In the genomic region with DNA sequence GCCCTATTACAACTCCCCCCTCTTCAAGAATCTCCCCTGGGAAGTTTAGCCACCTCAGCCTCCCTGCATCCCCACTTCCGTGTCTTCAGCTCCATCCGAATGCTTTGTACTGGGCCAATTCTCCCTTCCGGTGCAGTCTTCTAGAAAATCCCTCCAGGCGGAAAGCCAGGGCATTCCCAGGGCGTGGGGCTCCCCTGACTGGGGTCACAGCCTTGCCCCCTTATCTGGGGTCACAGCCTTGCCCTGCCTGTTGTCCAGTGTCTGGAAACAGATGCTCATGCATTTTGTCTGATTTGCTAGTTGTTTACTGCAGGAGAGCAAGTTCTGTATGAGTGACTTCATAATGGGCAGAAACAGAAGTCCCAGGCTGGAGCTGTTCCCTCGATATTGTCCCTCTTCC, we compare ENCODE assay signal across 19 cellular contexts.
DNase-seq lines count a peak whose midpoint lies in the region; ATAC-seq, FAIRE-seq and TF ChIP-seq lines count a peak whose summit lies in the region.
"Had no signal": no experiment of that assay in that cellular context is flagged by ENCODE, and none has a peak within 500 bp of the region (broad histone marks: within the 10 kb centered on the region; RNA-seq: fewer than 3 reads in every experiment).

No MANE protein-coding gene starts in this region.

- in situ Hi-C loops in HepG2 (cut with HindIII; ENCODE audit: extremely low pct_ligation_motif_present, low pct_unique_long_range_greater_than_20kb), result no loop called here

- H4K20me1 ChIP-seq in HepG2 (ENCODE audit: insufficient read depth, low read length) (no peaks in the 10 kb centered on the region), osteoblast (ENCODE audit: insufficient read depth, low read length) (no peaks in the 10 kb centered on the region)

- TF ChIP-seq RAD21 in liver (IDR thresholded peaks at IDR 0.05) (no peak), HepG2 (CRISPR knock-in tag; IDR thresholded peaks at IDR 0.05) (no peak)

- CTCF ChIA-PET in HepG2 (lab: Yijun Ruan, JAX; ENCODE audit: low intra/inter-chr PET ratio, low total read pairs), result no interaction called here

- no TSS peak for BruUV-seq in HepG2 (replicated peaks; lab: Mats Ljungman, UMichigan)

- H3K36me3 ChIP-seq in liver (ENCODE audit: control insufficient read depth in 4 of 4, insufficient read depth in 3 of 4, low read depth in 1 of 4, low read length in 3 of 4), result no peaks in the 10 kb centered on the region
- H3K36me3 ChIP-seq in HepG2 (replicated peaks in 1 of 2; ENCODE audit: control insufficient read depth in 1 of 2, insufficient read depth in 2 of 2, low read length in 2 of 2), result no peaks in the 10 kb centered on the region
- no peaks in the 10 kb centered on the region for H3K36me3 ChIP-seq in ovary
- no peaks in the 10 kb centered on the region for H3K36me3 ChIP-seq in upper lobe of right lung
- no peaks in the 10 kb centered on the region for H3K36me3 ChIP-seq in osteoblast (ENCODE audit: insufficient read depth, low read length)
- H3K36me3 ChIP-seq: HAP-1 had no signal

- H3K4me2 ChIP-seq in HepG2 (ENCODE audit: low read depth, low read length), result no peak overlapping the region
- H3K4me2 ChIP-seq in osteoblast (ENCODE audit: insufficient read depth, low read length), result no peak overlapping the region

- TF ChIP-seq EP300 in HepG2 (IDR thresholded peaks at IDR 0.05; ENCODE audit: low read depth in 2 of 2, low read length in 2 of 2), result no peak
- TF ChIP-seq EP300 in HepG2 (CRISPR knock-in tag; IDR thresholded peaks at IDR 0.05; ENCODE audit: borderline replicate concordance), result no peak
- no peak for TF ChIP-seq EP300 in ovary (IDR thresholded peaks at IDR 0.05)

- POLR2A ChIA-PET in HepG2 (lab: Yijun Ruan, JAX), result no interaction called here

- H3K9me3 ChIP-seq in liver (ENCODE audit: control insufficient read depth in 4 of 4, low read length in 3 of 4) (no peaks in the 10 kb centered on the region), HepG2 (ENCODE audit: low read length) (no peaks in the 10 kb centered on the region), ovary (no peaks in the 10 kb centered on the region), upper lobe of right lung (no peaks in the 10 kb centered on the region), osteoblast (ENCODE audit: low read depth, low read length) (no peaks in the 10 kb centered on the region)
- H3K9me3 ChIP-seq: Caco-2, HAP-1 had no signal

- H2AFZ ChIP-seq in HepG2 (ENCODE audit: low read length) (no peak overlapping the region), osteoblast (ENCODE audit: low read length) (no peak overlapping the region)

- no peak overlapping the region for H3K27ac ChIP-seq in liver (ENCODE audit: low read depth in 1 of 2, low read length in 2 of 2)
- no peak overlapping the region for H3K27ac ChIP-seq in HepG2 (ENCODE audit: extremely low read length, insufficient read depth, low read length)
- H3K27ac ChIP-seq in ovary, result peak overlapping the region in 1 of 2 donors; percentile 44
- no peak overlapping the region for H3K27ac ChIP-seq in upper lobe of right lung
- H3K27ac ChIP-seq in osteoblast (ENCODE audit: low read depth, low read length), result no peak overlapping the region
- H3K27ac ChIP-seq: 22Rv1 had no signal

- 65% methylated on average over 6 of the region's 6 CpGs for WGBS in liver
- WGBS in HepG2 (ENCODE audit: low lambda C conversion rate), result 19% methylated on average over 6 of the region's 6 CpGs
- WGBS in ovary, 3 donors, result 14 to 31% (median 20%) methylated on average over 6 of the region's 6 CpGs

- no peaks in the 10 kb centered on the region for H3K4me1 ChIP-seq in liver (ENCODE audit: control insufficient read depth in 4 of 4, insufficient read depth in 4 of 4, low read length in 3 of 4)
- H3K4me1 ChIP-seq in HepG2 (ENCODE audit: insufficient read depth, low read length), result no peaks in the 10 kb centered on the region
- H3K4me1 ChIP-seq in ovary (ENCODE audit: insufficient read depth), result peaks cover 39% of the 10 kb centered on the region
- no peaks in the 10 kb centered on the region for H3K4me1 ChIP-seq in upper lobe of right lung
- no peaks in the 10 kb centered on the region for H3K4me1 ChIP-seq in osteoblast (ENCODE audit: insufficient read depth, low read length)
- H3K4me1 ChIP-seq: Caco-2, HAP-1 had no signal

- DNase-seq in HepG2 (ENCODE audit: low spot score), result no peak
- DNase-seq in ovary, result peak in 3 of 5 donors; percentile 45 to 71 (median 61)
- peak; percentile 34 for DNase-seq in upper lobe of right lung
- no peak for DNase-seq in osteoblast (ENCODE audit: insufficient read length, low spot score, missing footprints)
- DNase-seq in NCI-H69 (lab: John Stamatoyannopoulos, UW), result no peak
- DNase-seq: C1 segment of cervical spinal cord; Caco-2; CD4-positive, alpha-beta memory T cell; DMS153; DND-41; GOT3; HFFc6 had no signal

- intact Hi-C loops in HepG2 (cut with micrococcal nuclease; ENCODE audit: unreplicated experiment) (no loop called here), ovary (cut with DNase I) (no loop called here), upper lobe of right lung (cut with DNase I) (no loop called here)

- H3K27me3 ChIP-seq in liver (ENCODE audit: control insufficient read depth in 4 of 4, insufficient read depth in 4 of 4, low read length in 3 of 4), result peaks cover 0 to 2% (median 0%) of the 10 kb centered on the region in 4 donors
- H3K27me3 ChIP-seq in HepG2 (ENCODE audit: control insufficient read depth in 1 of 2, insufficient read depth in 2 of 2, low read length in 2 of 2), result peaks cover 1 to 33% of the 10 kb centered on the region in 2 experiments; a peak in 3 of 5 replicates
- no peaks in the 10 kb centered on the region for H3K27me3 ChIP-seq in ovary
- H3K27me3 ChIP-seq in upper lobe of right lung, result peaks cover 9% of the 10 kb centered on the region
- no peaks in the 10 kb centered on the region for H3K27me3 ChIP-seq in osteoblast (ENCODE audit: insufficient read depth, low read length)

- FAIRE-seq in HepG2 (lab: Jason Lieb, UNC), result no peak
- FAIRE-seq: A204.1, G401.6, GM12892, H54 had no signal

- TF ChIP-seq CTCF in liver (IDR thresholded peaks at IDR 0.05; ENCODE audit: low read depth, low read length, missing input control), result no peak
- no peak for TF ChIP-seq CTCF in HepG2 (CRISPR knock-in tag; IDR thresholded peaks at IDR 0.05)
- no peak for TF ChIP-seq CTCF in ovary (IDR thresholded peaks at IDR 0.05)
- TF ChIP-seq CTCF in upper lobe of right lung (IDR thresholded peaks at IDR 0.05), result no peak
- TF ChIP-seq CTCF in osteoblast (IDR thresholded peaks at IDR 0.05; ENCODE audit: extremely low read depth, low read depth, low read length), result no peak

- TF ChIP-seq POLR2A in HepG2 (IDR thresholded peaks at IDR 0.05; ENCODE audit: insufficient read depth in 1 of 2, low read depth in 2 of 2, low read length in 2 of 2), result no peak
- no peak for TF ChIP-seq POLR2A in ovary (IDR thresholded peaks at IDR 0.05)

- ATAC-seq in HepG2 (no peak), upper lobe of right lung (no peak)

- H3K79me2 ChIP-seq in HepG2 (ENCODE audit: insufficient read depth, low read length) (no peaks in the 10 kb centered on the region), osteoblast (ENCODE audit: insufficient read depth, low read length) (no peaks in the 10 kb centered on the region)

- H3K4me3 ChIP-seq in liver (ENCODE audit: low read depth in 1 of 3, low read length in 3 of 3), result no peak overlapping the region
- H3K4me3 ChIP-seq in HepG2 (replicated peaks in 1 of 3; ENCODE audit: insufficient read depth in 1 of 3, low read depth in 2 of 3, low read length in 3 of 3), result no peak overlapping the region
- no peak overlapping the region for H3K4me3 ChIP-seq in ovary
- H3K4me3 ChIP-seq in upper lobe of right lung, result no peak overlapping the region
- no peak overlapping the region for H3K4me3 ChIP-seq in osteoblast (ENCODE audit: insufficient read depth, low read length)
- H3K4me3 ChIP-seq: HAP-1 had no signal

- no peak overlapping the region for H3K9ac ChIP-seq in liver (ENCODE audit: low read depth in 1 of 2, low read length in 2 of 2)
- H3K9ac ChIP-seq in HepG2 (ENCODE audit: insufficient read depth, low read depth, low read length), result no peak overlapping the region

TF ChIP-seq in liver, 16 proteins besides CTCF, POLR2A, EP300 and RAD21 (continues in another document):
- TF ChIP-seq TAF1 (conservative IDR thresholded peaks at IDR 0.05) (no peak), HNF4A (conservative IDR thresholded peaks at IDR 0.05) (no peak), RXRA (IDR thresholded peaks at IDR 0.05) (peak in 1 of 2 donors; percentile 19), ATF3 (IDR thresholded peaks at IDR 0.05) (no peak), NR2F2 (IDR thresholded peaks at IDR 0.05) (peak; percentile 91)

TF ChIP-seq in HepG2, 621 proteins besides CTCF, POLR2A, EP300 and RAD21 (continues in another document):
- TF ChIP-seq ZNF124 (CRISPR knock-in tag; IDR thresholded peaks at IDR 0.05) (no peak), PCBP2 (optimal IDR thresholded peaks at IDR 0.05; ENCODE audit: low read depth, low read length, poor library complexity, severe bottlenecking) (no peak), ZFP36L2 (CRISPR knock-in tag; IDR thresholded peaks at IDR 0.05) (no peak), ZFAT (CRISPR knock-in tag; conservative IDR thresholded peaks at IDR 0.05) (no peak), KMT2A (CRISPR knock-in tag; IDR thresholded peaks at IDR 0.05) (no peak), BRD4 (CRISPR knock-in tag; IDR thresholded peaks at IDR 0.05) (no peak)
- TF ChIP-seq, protein P1, sequence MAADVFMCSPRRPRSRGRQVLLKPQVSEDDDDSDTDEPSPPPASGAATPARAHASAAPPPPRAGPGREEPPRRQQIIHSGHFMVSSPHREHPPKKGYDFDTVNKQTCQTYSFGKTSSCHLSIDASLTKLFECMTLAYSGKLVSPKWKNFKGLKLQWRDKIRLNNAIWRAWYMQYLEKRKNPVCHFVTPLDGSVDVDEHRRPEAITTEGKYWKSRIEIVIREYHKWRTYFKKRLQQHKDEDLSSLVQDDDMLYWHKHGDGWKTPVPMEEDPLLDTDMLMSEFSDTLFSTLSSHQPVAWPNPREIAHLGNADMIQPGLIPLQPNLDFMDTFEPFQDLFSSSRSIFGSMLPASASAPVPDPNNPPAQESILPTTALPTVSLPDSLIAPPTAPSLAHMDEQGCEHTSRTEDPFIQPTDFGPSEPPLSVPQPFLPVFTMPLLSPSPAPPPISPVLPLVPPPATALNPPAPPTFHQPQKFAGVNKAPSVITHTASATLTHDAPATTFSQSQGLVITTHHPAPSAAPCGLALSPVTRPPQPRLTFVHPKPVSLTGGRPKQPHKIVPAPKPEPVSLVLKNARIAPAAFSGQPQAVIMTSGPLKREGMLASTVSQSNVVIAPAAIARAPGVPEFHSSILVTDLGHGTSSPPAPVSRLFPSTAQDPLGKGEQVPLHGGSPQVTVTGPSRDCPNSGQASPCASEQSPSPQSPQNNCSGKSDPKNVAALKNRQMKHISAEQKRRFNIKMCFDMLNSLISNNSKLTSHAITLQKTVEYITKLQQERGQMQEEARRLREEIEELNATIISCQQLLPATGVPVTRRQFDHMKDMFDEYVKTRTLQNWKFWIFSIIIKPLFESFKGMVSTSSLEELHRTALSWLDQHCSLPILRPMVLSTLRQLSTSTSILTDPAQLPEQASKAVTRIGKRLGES (CRISPR knock-in tag; IDR thresholded peaks at IDR 0.05; ENCODE audit: borderline replicate concordance), result no peak

Comparison
In these comparisons a context has a peak if more than half of its experiments do, and no peak if none do; other contexts are left out.
1. DNase-seq: peak in ovary (3 of 5) and upper lobe of right lung (single experiment); none in HepG2 (single experiment), osteoblast (single experiment) and NCI-H69 (single experiment).